1 cellular context compared by ENCODE assay signal in genomic region chr7:92528188-92528957, GRCh38.
TF ChIP-seq lines count a peak whose summit lies in the region.

Gene PEX1 (minus strand): TSS chr7:92528520. CDS start chr7:92528435, 85 bp downstream.
Gene RBM48 (plus strand): TSS chr7:92528795. CDS start chr7:92528814, 19 bp downstream.

TF ChIP-seq in K562, 482 proteins besides CTCF, POLR2A, EP300 and RAD21 (continued from another document and continues in another):
- TF ChIP-seq PKNOX1 (IDR thresholded peaks at IDR 0.05) (peak; percentile 82), HEY1 (CRISPR knock-in tag; IDR thresholded peaks at IDR 0.05; ENCODE audit: borderline replicate concordance) (no peak), OTX1 (CRISPR knock-in tag; IDR thresholded peaks at IDR 0.05) (peak; percentile 56; the same call in 1 of the 2 replicates), ZNF764 (CRISPR knock-in tag; IDR thresholded peaks at IDR 0.05; ENCODE audit: low read depth) (no peak), ILK (tag; IDR thresholded peaks at IDR 0.05; ENCODE audit: borderline replicate concordance, low read depth) (no peak), ELK3 (CRISPR knock-in tag; IDR thresholded peaks at IDR 0.05) (no peak), E4F1 (CRISPR knock-in tag; IDR thresholded peaks at IDR 0.05; ENCODE audit: borderline replicate concordance) (no peak), PREB (CRISPR knock-in tag; IDR thresholded peaks at IDR 0.05) (no peak), NONO (IDR thresholded peaks at IDR 0.05; ENCODE audit: low read depth in 2 of 2, low read length in 1 of 2) (0 out of 4 replicates have a peak, but pooled peaks of 1 of the 2 experiments have one; percentile 12), ELK1 (CRISPR knock-in tag; IDR thresholded peaks at IDR 0.05) (no peak), PTRF (tag; IDR thresholded peaks at IDR 0.05) (no peak), HOMEZ (CRISPR knock-in tag; IDR thresholded peaks at IDR 0.05) (0 out of 2 replicates have a peak, but pooled peaks have one; percentile 75), ZHX1 (conservative IDR thresholded peaks at IDR 0.05; ENCODE audit: low read length) (peak; percentile 73; the same call in 1 of the 2 replicates), ZNF695 (CRISPR knock-in tag; IDR thresholded peaks at IDR 0.05) (no peak), THAP12 (CRISPR knock-in tag; IDR thresholded peaks at IDR 0.05) (peak; percentile 90), ZNF280A (IDR thresholded peaks at IDR 0.05; ENCODE audit: low read depth, partially characterized antibody) (no peak), MLLT1 (IDR thresholded peaks at IDR 0.05) (peak; percentile 98 to 100), ZNF175 (CRISPR knock-in tag; IDR thresholded peaks at IDR 0.05; ENCODE audit: low read depth) (peak; percentile 49; the same call in 1 of the 2 replicates), GABPB1 (CRISPR knock-in tag; IDR thresholded peaks at IDR 0.05) (peak; percentile 90), ZBTB26 (CRISPR knock-in tag; IDR thresholded peaks at IDR 0.05) (peak; percentile 12; the same call in 1 of the 2 replicates), E2F5 (CRISPR knock-in tag; IDR thresholded peaks at IDR 0.05) (0 out of 2 replicates have a peak, but pooled peaks have one; percentile 14), MEF2A (IDR thresholded peaks at IDR 0.05; ENCODE audit: control insufficient read depth, low read depth, low read length) (0 out of 2 replicates have a peak, but pooled peaks have one; percentile 23), GATAD2A (IDR thresholded peaks at IDR 0.05) (no peak), ZNF561 (CRISPR knock-in tag; conservative IDR thresholded peaks at IDR 0.05) (no peak), NFIC (IDR thresholded peaks at IDR 0.05) (peak; percentile 62), BCOR (IDR thresholded peaks at IDR 0.05) (no peak; the same call in 1 of the 2 replicates), ZSCAN32 (CRISPR knock-in tag; IDR thresholded peaks at IDR 0.05) (no peak), ZNF431 (CRISPR knock-in tag; IDR thresholded peaks at IDR 0.05) (no peak), SRSF1 (IDR thresholded peaks at IDR 0.05; ENCODE audit: low read depth, low read length) (no peak), NFE2L1 (tag; IDR thresholded peaks at IDR 0.05; ENCODE audit: borderline replicate concordance, low read depth) (no peak), HNRNPL (IDR thresholded peaks at IDR 0.05; ENCODE audit: low read depth, low read length) (no peak), CBX8 (IDR thresholded peaks at IDR 0.05; ENCODE audit: borderline replicate concordance, extremely low read depth, low read depth, low read length, poor library complexity, severe bottlenecking) (no peak), MAFG (tag; conservative IDR thresholded peaks at IDR 0.05) (no peak), CBFA2T2 (conservative IDR thresholded peaks at IDR 0.05) (no peak), POLR2AphosphoS5 (IDR thresholded peaks at IDR 0.05; ENCODE audit: control insufficient read depth, insufficient read depth, low read depth, low read length) (peak; percentile 92)
